In the genomic region with DNA sequence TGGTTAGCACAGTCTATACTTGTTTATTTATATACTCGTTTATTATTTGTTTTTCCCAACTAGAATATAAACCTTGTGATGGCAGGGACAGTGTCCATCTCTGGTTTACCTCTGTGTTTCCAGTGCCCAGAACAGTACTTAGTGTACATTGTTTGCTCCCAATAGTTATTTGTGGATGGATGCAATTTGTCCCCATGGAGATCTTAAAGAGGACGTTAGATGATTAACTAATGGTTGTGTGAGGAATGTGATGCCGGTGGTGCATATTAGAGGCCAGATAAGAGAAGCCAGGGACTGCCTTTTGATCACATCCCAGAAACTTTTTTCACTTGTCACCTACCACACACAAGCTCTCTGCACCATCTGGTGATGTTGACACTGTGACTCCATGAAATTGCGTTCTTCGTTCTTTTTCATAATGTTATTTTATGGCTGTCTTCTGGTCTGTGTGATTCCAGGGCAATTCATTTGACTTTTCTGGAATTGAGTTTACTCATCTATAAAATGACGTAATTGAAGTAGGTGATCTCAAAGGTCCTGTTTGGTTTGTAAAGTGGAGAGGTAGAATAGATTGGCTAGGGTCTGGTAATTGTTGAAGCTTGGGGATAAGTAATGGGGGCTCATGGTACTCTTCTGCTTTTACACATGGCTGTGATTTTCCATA, we compare ENCODE assay signal across 1 cellular context.
TF ChIP-seq lines count a peak whose summit lies in the region.

No MANE protein-coding gene starts in this region.

TF ChIP-seq in K562, 482 proteins besides CTCF, POLR2A, EP300 and RAD21 (continued from another document):
- TF ChIP-seq, protein P1, sequence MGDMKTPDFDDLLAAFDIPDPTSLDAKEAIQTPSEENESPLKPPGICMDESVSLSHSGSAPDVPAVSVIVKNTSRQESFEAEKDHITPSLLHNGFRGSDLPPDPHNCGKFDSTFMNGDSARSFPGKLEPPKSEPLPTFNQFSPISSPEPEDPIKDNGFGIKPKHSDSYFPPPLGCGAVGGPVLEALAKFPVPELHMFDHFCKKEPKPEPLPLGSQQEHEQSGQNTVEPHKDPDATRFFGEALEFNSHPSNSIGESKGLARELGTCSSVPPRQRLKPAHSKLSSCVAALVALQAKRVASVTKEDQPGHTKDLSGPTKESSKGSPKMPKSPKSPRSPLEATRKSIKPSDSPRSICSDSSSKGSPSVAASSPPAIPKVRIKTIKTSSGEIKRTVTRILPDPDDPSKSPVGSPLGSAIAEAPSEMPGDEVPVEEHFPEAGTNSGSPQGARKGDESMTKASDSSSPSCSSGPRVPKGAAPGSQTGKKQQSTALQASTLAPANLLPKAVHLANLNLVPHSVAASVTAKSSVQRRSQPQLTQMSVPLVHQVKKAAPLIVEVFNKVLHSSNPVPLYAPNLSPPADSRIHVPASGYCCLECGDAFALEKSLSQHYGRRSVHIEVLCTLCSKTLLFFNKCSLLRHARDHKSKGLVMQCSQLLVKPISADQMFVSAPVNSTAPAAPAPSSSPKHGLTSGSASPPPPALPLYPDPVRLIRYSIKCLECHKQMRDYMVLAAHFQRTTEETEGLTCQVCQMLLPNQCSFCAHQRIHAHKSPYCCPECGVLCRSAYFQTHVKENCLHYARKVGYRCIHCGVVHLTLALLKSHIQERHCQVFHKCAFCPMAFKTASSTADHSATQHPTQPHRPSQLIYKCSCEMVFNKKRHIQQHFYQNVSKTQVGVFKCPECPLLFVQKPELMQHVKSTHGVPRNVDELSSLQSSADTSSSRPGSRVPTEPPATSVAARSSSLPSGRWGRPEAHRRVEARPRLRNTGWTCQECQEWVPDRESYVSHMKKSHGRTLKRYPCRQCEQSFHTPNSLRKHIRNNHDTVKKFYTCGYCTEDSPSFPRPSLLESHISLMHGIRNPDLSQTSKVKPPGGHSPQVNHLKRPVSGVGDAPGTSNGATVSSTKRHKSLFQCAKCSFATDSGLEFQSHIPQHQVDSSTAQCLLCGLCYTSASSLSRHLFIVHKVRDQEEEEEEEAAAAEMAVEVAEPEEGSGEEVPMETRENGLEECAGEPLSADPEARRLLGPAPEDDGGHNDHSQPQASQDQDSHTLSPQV (IDR thresholded peaks at IDR 0.05) = no peak
- TF ChIP-seq SMARCB1 (IDR thresholded peaks at IDR 0.05; ENCODE audit: insufficient read length, low read depth) (no peak), FOXP1 (CRISPR knock-in tag; IDR thresholded peaks at IDR 0.05) (no peak), RBM39 (optimal IDR thresholded peaks at IDR 0.05; ENCODE audit: low read depth, low read length) (no peak), KLF13 (tag; IDR thresholded peaks at IDR 0.05; ENCODE audit: borderline replicate concordance, low read depth) (no peak), ZNF589 (CRISPR knock-in tag; IDR thresholded peaks at IDR 0.05; ENCODE audit: low read depth) (no peak), ZNF347 (CRISPR knock-in tag; IDR thresholded peaks at IDR 0.05; ENCODE audit: low read depth) (no peak), CBX5 (IDR thresholded peaks at IDR 0.05; ENCODE audit: borderline replicate concordance, low read depth) (no peak)
- TF ChIP-seq, protein P2, sequence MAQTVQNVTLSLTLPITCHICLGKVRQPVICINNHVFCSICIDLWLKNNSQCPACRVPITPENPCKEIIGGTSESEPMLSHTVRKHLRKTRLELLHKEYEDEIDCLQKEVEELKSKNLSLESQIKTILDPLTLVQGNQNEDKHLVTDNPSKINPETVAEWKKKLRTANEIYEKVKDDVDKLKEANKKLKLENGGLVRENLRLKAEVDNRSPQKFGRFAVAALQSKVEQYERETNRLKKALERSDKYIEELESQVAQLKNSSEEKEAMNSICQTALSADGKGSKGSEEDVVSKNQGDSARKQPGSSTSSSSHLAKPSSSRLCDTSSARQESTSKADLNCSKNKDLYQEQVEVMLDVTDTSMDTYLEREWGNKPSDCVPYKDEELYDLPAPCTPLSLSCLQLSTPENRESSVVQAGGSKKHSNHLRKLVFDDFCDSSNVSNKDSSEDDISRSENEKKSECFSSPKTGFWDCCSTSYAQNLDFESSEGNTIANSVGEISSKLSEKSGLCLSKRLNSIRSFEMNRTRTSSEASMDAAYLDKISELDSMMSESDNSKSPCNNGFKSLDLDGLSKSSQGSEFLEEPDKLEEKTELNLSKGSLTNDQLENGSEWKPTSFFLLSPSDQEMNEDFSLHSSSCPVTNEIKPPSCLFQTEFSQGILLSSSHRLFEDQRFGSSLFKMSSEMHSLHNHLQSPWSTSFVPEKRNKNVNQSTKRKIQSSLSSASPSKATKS (CRISPR knock-in tag; IDR thresholded peaks at IDR 0.05) = no peak
- TF ChIP-seq, protein P3, sequence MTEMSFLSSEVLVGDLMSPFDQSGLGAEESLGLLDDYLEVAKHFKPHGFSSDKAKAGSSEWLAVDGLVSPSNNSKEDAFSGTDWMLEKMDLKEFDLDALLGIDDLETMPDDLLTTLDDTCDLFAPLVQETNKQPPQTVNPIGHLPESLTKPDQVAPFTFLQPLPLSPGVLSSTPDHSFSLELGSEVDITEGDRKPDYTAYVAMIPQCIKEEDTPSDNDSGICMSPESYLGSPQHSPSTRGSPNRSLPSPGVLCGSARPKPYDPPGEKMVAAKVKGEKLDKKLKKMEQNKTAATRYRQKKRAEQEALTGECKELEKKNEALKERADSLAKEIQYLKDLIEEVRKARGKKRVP (CRISPR knock-in tag; IDR thresholded peaks at IDR 0.05) = no peak
